ENCODE assay signal across 9 cellular contexts in the genomic region with DNA sequence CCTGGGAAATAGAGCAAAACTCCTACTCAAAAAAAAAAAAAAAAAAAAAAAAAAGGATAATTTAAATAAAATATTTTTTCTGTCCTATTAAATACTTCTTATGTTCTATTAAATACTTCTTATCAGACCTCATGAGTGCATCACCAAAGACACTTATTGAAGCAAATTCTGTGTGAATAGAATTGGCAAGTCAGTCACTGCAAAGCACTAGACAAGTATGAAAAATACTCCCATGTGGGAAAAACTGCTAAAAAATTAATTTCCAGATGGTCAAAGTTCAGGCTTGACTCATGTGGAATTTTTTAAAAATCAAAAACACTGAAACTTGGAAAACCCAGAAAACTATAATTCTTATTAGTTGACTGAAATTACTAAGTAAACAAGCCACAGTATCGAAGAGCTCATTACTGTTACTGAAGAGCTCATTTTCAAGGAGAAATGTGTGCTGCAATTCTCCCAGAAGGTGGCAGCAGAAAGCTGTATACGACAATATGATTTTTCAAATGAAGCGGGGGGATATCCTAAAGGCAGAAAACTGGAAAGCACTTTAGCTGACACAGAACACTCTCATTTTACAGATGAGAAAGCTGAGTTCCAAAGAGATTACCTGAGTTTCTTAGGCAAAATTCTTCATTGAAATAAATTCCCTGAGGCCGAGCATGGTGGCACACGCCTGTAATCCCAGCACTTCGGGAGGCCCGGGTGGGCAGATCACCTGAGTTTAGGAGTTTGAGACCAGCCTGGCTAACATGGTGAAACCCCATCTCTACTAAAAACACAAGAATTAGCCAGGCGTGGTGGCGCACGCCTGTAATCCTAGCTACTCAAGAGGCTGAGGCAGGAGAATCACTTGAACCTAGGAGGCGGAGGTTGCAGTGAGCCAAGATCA. TPM values are rescaled to one million over a fixed set of nuclear protein-coding genes. Genes with fewer than 3 reads are reported as not detected.
DNase-seq lines count a peak whose midpoint lies in the region; ATAC-seq and TF ChIP-seq lines count a peak whose summit lies in the region.
"Had no signal": no experiment of that assay in that cellular context is flagged by ENCODE, and none has a peak within 500 bp of the region (broad histone marks: within the 10 kb centered on the region; RNA-seq: fewer than 3 reads in every experiment).

No MANE protein-coding gene starts in this region.

- POLR2A ChIA-PET in naive thymus-derived CD4-positive, alpha-beta T cell (lab: Charles Lee) = interaction anchor here (0.6 to 1.6 kb wide), 12 partner anchors 36 to 217 kb away, joined by 3 to 16 read pairs (median 4); a partner anchor contains a TSS

- no peak overlapping the region for H2BK12ac ChIP-seq in H9 (ENCODE audit: insufficient read length, low read depth, low read length)

- H3K18ac ChIP-seq in H9 (ENCODE audit: insufficient read length, low read depth, low read length) = no peak overlapping the region

- ATAC-seq in naive thymus-derived CD4-positive, alpha-beta T cell = peak; percentile 70
- ATAC-seq in HG02763 (IDR thresholded peaks at IDR 0.05; ENCODE audit: unreplicated experiment) (no peak), HG02885 (IDR thresholded peaks at IDR 0.05; ENCODE audit: poor library complexity, unreplicated experiment) (no peak)

- no CpG with 5 or more reads among the region's 11 CpGs for WGBS in H9 (ENCODE audit: extremely low coverage, insufficient read length, low lambda C conversion rate)
- 42 to 47% methylated on average over 9 to 10 of the region's 11 CpGs for WGBS in esophagus squamous epithelium, 2 donors

- H3K79me2 ChIP-seq in H9 (ENCODE audit: insufficient read depth, low read length) = no peaks in the 10 kb centered on the region

- no peaks in the 10 kb centered on the region for H3K27me3 Mint-ChIP-seq in H9 (ENCODE audit: low read depth)
- H3K27me3 Mint-ChIP-seq in naive thymus-derived CD4-positive, alpha-beta T cell = peaks cover 0 to 12% (median 0%) of the 10 kb centered on the region in 5 donors

- intact Hi-C loops in esophagus squamous epithelium (cut with DNase I) = loop anchor here (5.0 kb wide), 1 partner anchor 169 kb away; a partner anchor contains a TSS
- intact Hi-C loops in naive thymus-derived CD4-positive, alpha-beta T cell (cut with micrococcal nuclease) = loop anchor here (1.0 to 5.0 kb wide), 11 partner anchors 34 to 262 kb away; a partner anchor contains a TSS

- no peaks in the 10 kb centered on the region for H3K36me3 Mint-ChIP-seq in H9 (ENCODE audit: insufficient read depth in 1 of 3, low read depth in 3 of 3)
- no peaks in the 10 kb centered on the region for H3K36me3 Mint-ChIP-seq in naive thymus-derived CD4-positive, alpha-beta T cell

- no peak overlapping the region for H2BK120ac ChIP-seq in H9 (ENCODE audit: low read depth, low read length, poor library complexity, severe bottlenecking)

- H3K23ac ChIP-seq in H9 (ENCODE audit: insufficient read length, low read depth, low read length) = no peak overlapping the region

- no peaks in the 10 kb centered on the region for H3K9me3 Mint-ChIP-seq in H9
- peaks cover 0 to 1% (median 0%) of the 10 kb centered on the region in 11 donors for H3K9me3 Mint-ChIP-seq in naive thymus-derived CD4-positive, alpha-beta T cell

- no peaks in the 10 kb centered on the region for H4K20me1 ChIP-seq in H9 (ENCODE audit: control insufficient read depth, insufficient read depth, insufficient read length)

- H2BK20ac ChIP-seq in H9 (ENCODE audit: low read depth, low read length, poor library complexity, severe bottlenecking) = no peak overlapping the region

- no peaks in the 10 kb centered on the region for H3K23me2 ChIP-seq in H9 (ENCODE audit: insufficient read length, low read depth, low read length, poor library complexity, severe bottlenecking)

- H3K4me2 ChIP-seq in H9 (ENCODE audit: insufficient read depth, insufficient read length, low read length) = no peak overlapping the region

- no peak for TF ChIP-seq POLR2A in esophagus squamous epithelium (IDR thresholded peaks at IDR 0.05)

- H3K9ac ChIP-seq in H9 (ENCODE audit: extremely low read depth, insufficient read length, low read length) = no peak overlapping the region

- H3K9me3 ChIP-seq in H9 (ENCODE audit: control insufficient read depth, low read depth, low read length) (no peaks in the 10 kb centered on the region), esophagus squamous epithelium (no peaks in the 10 kb centered on the region)
- no peaks in the 10 kb centered on the region for H3K9me3 ChIP-seq in naive thymus-derived CD4-positive, alpha-beta T cell (ENCODE audit: control insufficient read depth in 2 of 3, low read length in 3 of 3)

- no peak overlapping the region for H3K27ac ChIP-seq in H9 (ENCODE audit: insufficient read length, low read depth, low read length)
- no peak overlapping the region for H3K27ac ChIP-seq in esophagus squamous epithelium
- no peak overlapping the region for H3K27ac ChIP-seq in naive thymus-derived CD4-positive, alpha-beta T cell (ENCODE audit: low read depth, low read length)

- H3K56ac ChIP-seq in H9 (ENCODE audit: insufficient read length, low read depth, low read length) = no peak overlapping the region

- no peak overlapping the region for H3K4me3 ChIP-seq in esophagus squamous epithelium
- no peak overlapping the region for H3K4me3 ChIP-seq in naive thymus-derived CD4-positive, alpha-beta T cell (ENCODE audit: low read length)

- no peak overlapping the region for H2BK5ac ChIP-seq in H9 (ENCODE audit: insufficient read length, low read length)

- no peak overlapping the region for H4K5ac ChIP-seq in H9 (ENCODE audit: insufficient read length, low read depth, low read length)

- H3K27me3 ChIP-seq in H9 (ENCODE audit: insufficient read depth, low read length) (no peaks in the 10 kb centered on the region), esophagus squamous epithelium (no peaks in the 10 kb centered on the region)
- no peaks in the 10 kb centered on the region for H3K27me3 ChIP-seq in naive thymus-derived CD4-positive, alpha-beta T cell (ENCODE audit: control insufficient read depth in 2 of 2, insufficient read depth in 2 of 2, low read length in 2 of 2)

- no peak overlapping the region for H4K91ac ChIP-seq in H9 (ENCODE audit: insufficient read length, low read depth, low read length)

- H3K27ac Mint-ChIP-seq in H9 = no peak overlapping the region
- peak overlapping the region in 1 of 9 donors; percentile 32 for H3K27ac Mint-ChIP-seq in naive thymus-derived CD4-positive, alpha-beta T cell

- no peak overlapping the region for H3K14ac ChIP-seq in H9 (ENCODE audit: insufficient read depth, low read length)

- H2AK5ac ChIP-seq in H9 (ENCODE audit: insufficient read length, low read length) = no peak overlapping the region

- H2AFZ ChIP-seq in H9 (ENCODE audit: low read length) = no peak overlapping the region

- H3K79me1 ChIP-seq in H9 (ENCODE audit: insufficient read depth, low read depth, low read length, poor library complexity, severe bottlenecking) = no peaks in the 10 kb centered on the region

- CTCF ChIA-PET in naive thymus-derived CD4-positive, alpha-beta T cell (lab: Charles Lee) = interaction anchor here (0.6 to 6.4 kb wide), 52 partner anchors 9 to 297 kb away, joined by 3 to 124 read pairs (median 5); a partner anchor contains a TSS

- H3T11ph ChIP-seq in H9 (ENCODE audit: low read length) = no peak overlapping the region

- no peak overlapping the region for H3K4ac ChIP-seq in H9 (ENCODE audit: low read depth, low read length)

- H3K4me3 Mint-ChIP-seq in H9 = no peak overlapping the region; a peak in 1 of 5 replicates
- no peak overlapping the region for H3K4me3 Mint-ChIP-seq in naive thymus-derived CD4-positive, alpha-beta T cell

- H3K4me1 ChIP-seq in H9 (ENCODE audit: insufficient read depth, low read length) (no peaks in the 10 kb centered on the region), esophagus squamous epithelium (peaks cover 0 to 27% (median 0%) of the 10 kb centered on the region in 3 donors)
- H3K4me1 ChIP-seq in naive thymus-derived CD4-positive, alpha-beta T cell (ENCODE audit: control insufficient read depth in 2 of 2, insufficient read depth in 2 of 2, low read length in 2 of 2) = peaks cover 0 to 6% of the 10 kb centered on the region in 2 donors

- no peaks in the 10 kb centered on the region for H3K36me3 ChIP-seq in esophagus squamous epithelium
- no peaks in the 10 kb centered on the region for H3K36me3 ChIP-seq in naive thymus-derived CD4-positive, alpha-beta T cell (ENCODE audit: control insufficient read depth in 2 of 3, insufficient read depth in 3 of 3, low read length in 3 of 3)

- no peak overlapping the region for H4K8ac ChIP-seq in H9 (replicated peaks; ENCODE audit: insufficient read length, low read depth, low read length)

- DNase-seq in CMK (ENCODE audit: low read depth) (peak; percentile 7), H9 (peak; percentile 62), NCI-H446 treated with DMSO at 0.1 percent for 48 hours (lab: John Stamatoyannopoulos, UW) (peak; percentile 53), esophagus squamous epithelium (lab: John Stamatoyannopoulos, UW) (no peak)
- peak; percentile 49 for DNase-seq in activated CD4-positive, alpha-beta T cell treated with anti-CD3 and anti-CD28 coated beads for 48 hours
- DNase-seq in naive thymus-derived CD4-positive, alpha-beta T cell = peak in 7 of 9 donors; percentile 40 to 76 (median 62)

- TF ChIP-seq CTCF in H9 (conservative IDR thresholded peaks at IDR 0.05) = peak; percentile 89
- peak; percentile 67 to 84 (median 78) for TF ChIP-seq CTCF in esophagus squamous epithelium (IDR thresholded peaks at IDR 0.05)

- no peak overlapping the region for H2BK15ac ChIP-seq in H9 (ENCODE audit: low read depth, low read length)

- no peaks in the 10 kb centered on the region for H3K4me1 Mint-ChIP-seq in H9
- peaks cover 0 to 6% (median 5%) of the 10 kb centered on the region in 7 donors for H3K4me1 Mint-ChIP-seq in naive thymus-derived CD4-positive, alpha-beta T cell

RNA-seq across cellular contexts. Expression of a gene that starts 15.9 kb away (rescaled TPM):
- total RNA-seq in H9 (2021) (not detected in 2 replicates), esophagus squamous epithelium (not detected)
- total RNA-seq in naive thymus-derived CD4-positive, alpha-beta T cell = not detected
- not detected for polyA plus RNA-seq in naive thymus-derived CD4-positive, alpha-beta T cell
- total RNA-seq: T-helper 1 cell treated with Interleukin-12 subunit alpha and Interleukin-12 subunit beta and Interleukin-4 antibody, amounts not matched to agents 30 ng/mL and 1 ng/mL, for 36 hours had no signal
